26 cellular contexts compared by ENCODE assay signal in the genomic region with DNA sequence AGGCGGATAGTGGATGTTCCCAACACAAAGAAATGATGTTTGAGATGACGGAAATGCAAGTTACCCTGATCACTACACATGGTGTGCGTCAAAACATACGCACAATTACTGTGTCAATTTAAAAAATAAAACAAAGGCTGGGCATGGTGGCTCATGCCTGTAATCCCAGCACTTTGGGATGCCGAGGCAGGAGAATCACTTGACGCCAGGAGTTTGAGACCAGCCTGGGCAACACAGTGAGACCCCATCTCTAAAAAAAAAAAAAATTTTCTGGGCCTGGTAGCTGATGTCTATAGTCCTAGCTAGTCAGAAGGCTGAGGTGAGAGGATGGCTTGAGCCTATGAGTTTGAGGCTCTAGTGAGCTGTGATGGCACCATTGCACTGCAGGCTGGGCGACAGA. TPM values are rescaled to one million over a fixed set of nuclear protein-coding genes. Genes with fewer than 3 reads are reported as not detected.
"Had no signal": no experiment of that assay in that cellular context is flagged by ENCODE, and none has a peak within 500 bp of the region (broad histone marks: within the 10 kb centered on the region; RNA-seq: fewer than 3 reads in every experiment).

No MANE protein-coding gene starts in this region.

- H3K9ac ChIP-seq: parathyroid adenoma had no signal

- H3K27ac Mint-ChIP-seq: dendritic cell treated with granulocyte-macrophage colony-stimulating factor and Interleukin-4, amounts not matched to agents 40 ng/mL and 50 ng/mL, for 4 days; natural killer cell treated with Interleukin-12 subunit alpha and Interleukin-12 subunit beta and Interleukin-15 and Interleukin-18, amount 100 ng/mL, for 72 hours; stimulated activated naive B cell treated with anti-CD40 and anti-IgM and Interleukin-4, amounts not matched to agents 10 μg/mL and 1 μg/mL and 100 μg/mL, for 72 hours; stimulated activated naive CD8-positive, alpha-beta T cell treated with anti-CD3 and anti-CD28 coated beads, Interleukin-15, amount 100 ng/mL, for 72 hours had no signal

- H3K27ac ChIP-seq: heart right ventricle, parathyroid adenoma, psoas muscle, spleen, transverse colon had no signal

- H3K9me3 Mint-ChIP-seq: dendritic cell treated with granulocyte-macrophage colony-stimulating factor and Interleukin-4, amounts not matched to agents 40 ng/mL and 50 ng/mL, for 4 days; natural killer cell treated with Interleukin-12 subunit alpha and Interleukin-12 subunit beta and Interleukin-15 and Interleukin-18, amount 100 ng/mL, for 72 hours; stimulated activated naive B cell treated with anti-CD40 and anti-IgM and Interleukin-4, amounts not matched to agents 10 μg/mL and 1 μg/mL and 100 μg/mL, for 72 hours had no signal

- H3K79me2 ChIP-seq: parathyroid adenoma had no signal

- H3K4me3 Mint-ChIP-seq: dendritic cell treated with granulocyte-macrophage colony-stimulating factor and Interleukin-4, amounts not matched to agents 40 ng/mL and 50 ng/mL, for 4 days; natural killer cell treated with Interleukin-12 subunit alpha and Interleukin-12 subunit beta and Interleukin-15 and Interleukin-18, amount 100 ng/mL, for 72 hours; stimulated activated naive B cell treated with anti-CD40 and anti-IgM and Interleukin-4, amounts not matched to agents 10 μg/mL and 1 μg/mL and 100 μg/mL, for 72 hours; stimulated activated naive CD8-positive, alpha-beta T cell treated with anti-CD3 and anti-CD28 coated beads, Interleukin-15, amount 100 ng/mL, for 72 hours had no signal

- ATAC-seq: heart right ventricle; left colon; left ventricle myocardium superior; natural killer cell treated with Interleukin-12 subunit alpha and Interleukin-12 subunit beta and Interleukin-15 and Interleukin-18, amount 100 ng/mL, for 72 hours; psoas muscle; sciatic nerve; stimulated activated naive B cell treated with anti-CD40 and anti-IgM and Interleukin-4, amounts not matched to agents 10 μg/mL and 1 μg/mL and 100 μg/mL, for 72 hours; stimulated activated naive CD8-positive, alpha-beta T cell treated with anti-CD3 and anti-CD28 coated beads, Interleukin-15, amount 100 ng/mL, for 72 hours had no signal

- H3K27me3 ChIP-seq: heart right ventricle, spleen, testis, transverse colon had no signal

- H3K9me3 ChIP-seq: heart right ventricle, testis, transverse colon had no signal

- H3K4me1 Mint-ChIP-seq: stimulated activated naive B cell treated with anti-CD40 and anti-IgM and Interleukin-4, amounts not matched to agents 10 μg/mL and 1 μg/mL and 100 μg/mL, for 72 hours; stimulated activated naive CD8-positive, alpha-beta T cell treated with anti-CD3 and anti-CD28 coated beads, Interleukin-15, amount 100 ng/mL, for 72 hours had no signal

- H3K4me1 ChIP-seq: heart right ventricle, parathyroid adenoma, psoas muscle, spleen had no signal

- H3K4me3 ChIP-seq: heart right ventricle, lung, psoas muscle, spleen, testis, transverse colon had no signal

- H2AFZ ChIP-seq: parathyroid adenoma had no signal

- H3K27me3 Mint-ChIP-seq: dendritic cell treated with granulocyte-macrophage colony-stimulating factor and Interleukin-4, amounts not matched to agents 40 ng/mL and 50 ng/mL, for 4 days had no signal

- H3K36me3 Mint-ChIP-seq: natural killer cell treated with Interleukin-12 subunit alpha and Interleukin-12 subunit beta and Interleukin-15 and Interleukin-18, amount 100 ng/mL, for 72 hours; stimulated activated naive B cell treated with anti-CD40 and anti-IgM and Interleukin-4, amounts not matched to agents 10 μg/mL and 1 μg/mL and 100 μg/mL, for 72 hours had no signal

- H3K36me3 ChIP-seq: heart right ventricle, spleen, transverse colon had no signal

- DNase-seq: cerebellar nuclear complex; effector CD4-positive, alpha-beta T cell; foreskin melanocyte; heart right ventricle; kidney; left colon; left ventricle myocardium superior; mesenchymal stem cell; midbrain; psoas muscle; retina; spleen; stimulated activated CD4-positive, alpha-beta T cell treated with anti-CD3 and anti-CD28 coated beads, Interleukin-15, amount 100 ng/mL, for 24 hours; stimulated activated CD4-positive, alpha-beta T cell treated with anti-CD3 and anti-CD28 coated beads, Interleukin-1b, Interleukin-23, amount 100 ng/mL, for 48 hours; stimulated activated CD4-positive, alpha-beta T cell treated with anti-CD3 and anti-CD28 coated beads, Interleukin-4, amount 100 ng/mL, for 4 hours; stimulated activated naive B cell treated with anti-CD40 and anti-IgM and Interleukin-4, amounts not matched to agents 10 μg/mL and 1 μg/mL and 100 μg/mL, for 72 hours; stimulated activated naive CD8-positive, alpha-beta T cell treated with anti-CD3 and anti-CD28 coated beads, Interleukin-15, amount 100 ng/mL, for 72 hours; testis; transverse colon had no signal

RNA-seq across cellular contexts. Expression of a gene that starts 51.8 kb away (rescaled TPM):
- total RNA-seq: left ventricle myocardium superior, omental fat pad, psoas muscle, sciatic nerve, skeletal muscle tissue had no signal
